In the genomic region with DNA sequence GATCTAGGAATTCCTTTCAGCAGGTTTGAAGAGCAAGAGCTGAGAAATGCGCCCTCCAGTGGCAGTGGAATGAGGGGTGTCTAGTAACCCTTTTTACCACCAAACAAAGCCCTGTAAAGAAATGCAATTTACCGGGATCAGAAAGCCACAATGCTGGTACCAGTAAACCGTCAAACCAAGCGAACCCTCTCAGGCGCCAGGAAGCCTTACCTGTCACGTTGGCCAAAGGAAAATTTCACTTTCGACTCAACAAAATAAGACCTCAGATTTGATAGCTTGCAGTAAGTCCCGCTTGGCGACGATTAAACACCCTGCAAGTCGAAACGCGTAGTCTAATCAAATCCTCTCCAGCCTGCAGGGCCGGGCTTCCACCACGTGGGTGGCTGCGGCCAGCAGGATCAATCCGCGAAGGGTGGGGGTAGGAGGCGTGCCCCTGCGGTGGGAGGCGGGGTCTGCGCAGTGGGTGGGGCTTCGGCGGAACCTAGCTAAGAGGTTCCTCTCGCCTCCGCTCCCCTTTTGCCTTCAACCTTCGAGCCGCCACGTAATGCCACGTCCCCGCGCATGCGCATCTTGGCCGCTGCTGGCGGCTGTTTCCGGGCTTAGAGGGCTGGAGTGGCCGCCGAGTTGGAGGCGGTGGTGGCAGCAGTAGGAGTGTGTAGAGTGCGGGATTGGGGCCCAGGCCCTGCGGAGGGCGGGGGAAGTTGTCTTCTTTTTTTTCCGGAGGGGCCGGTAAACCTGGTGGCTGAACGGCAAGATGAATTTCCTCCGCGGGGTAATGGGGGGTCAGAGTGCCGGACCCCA, we compare ENCODE assay signal across 8 cellular contexts. TPM values are rescaled to one million over a fixed set of nuclear protein-coding genes. Genes with fewer than 3 reads are reported as not detected.
A peak's percentile ranks its signal among the peaks of the same experiment; 100 is the strongest.
DNase-seq lines count a peak whose midpoint lies in the region; TF ChIP-seq lines count a peak whose summit lies in the region.

A gene with protein sequence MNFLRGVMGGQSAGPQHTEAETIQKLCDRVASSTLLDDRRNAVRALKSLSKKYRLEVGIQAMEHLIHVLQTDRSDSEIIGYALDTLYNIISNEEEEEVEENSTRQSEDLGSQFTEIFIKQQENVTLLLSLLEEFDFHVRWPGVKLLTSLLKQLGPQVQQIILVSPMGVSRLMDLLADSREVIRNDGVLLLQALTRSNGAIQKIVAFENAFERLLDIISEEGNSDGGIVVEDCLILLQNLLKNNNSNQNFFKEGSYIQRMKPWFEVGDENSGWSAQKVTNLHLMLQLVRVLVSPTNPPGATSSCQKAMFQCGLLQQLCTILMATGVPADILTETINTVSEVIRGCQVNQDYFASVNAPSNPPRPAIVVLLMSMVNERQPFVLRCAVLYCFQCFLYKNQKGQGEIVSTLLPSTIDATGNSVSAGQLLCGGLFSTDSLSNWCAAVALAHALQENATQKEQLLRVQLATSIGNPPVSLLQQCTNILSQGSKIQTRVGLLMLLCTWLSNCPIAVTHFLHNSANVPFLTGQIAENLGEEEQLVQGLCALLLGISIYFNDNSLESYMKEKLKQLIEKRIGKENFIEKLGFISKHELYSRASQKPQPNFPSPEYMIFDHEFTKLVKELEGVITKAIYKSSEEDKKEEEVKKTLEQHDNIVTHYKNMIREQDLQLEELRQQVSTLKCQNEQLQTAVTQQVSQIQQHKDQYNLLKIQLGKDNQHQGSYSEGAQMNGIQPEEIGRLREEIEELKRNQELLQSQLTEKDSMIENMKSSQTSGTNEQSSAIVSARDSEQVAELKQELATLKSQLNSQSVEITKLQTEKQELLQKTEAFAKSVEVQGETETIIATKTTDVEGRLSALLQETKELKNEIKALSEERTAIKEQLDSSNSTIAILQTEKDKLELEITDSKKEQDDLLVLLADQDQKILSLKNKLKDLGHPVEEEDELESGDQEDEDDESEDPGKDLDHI (plus strand): TSS at position 512 of the 801 bp plus-strand sequence. CDS start 243 bp downstream, at position 755.

- TF ChIP-seq CTCF in MM.1S (IDR thresholded peaks at IDR 0.05; ENCODE audit: low read length) (peak; percentile 88), neural cell (IDR thresholded peaks at IDR 0.05; ENCODE audit: poor library complexity, severe bottlenecking) (peak; percentile 98), stomach (IDR thresholded peaks at IDR 0.05) (peak in 5 of 7 experiments; percentile 46 to 79 (median 63))

- H3K79me2 ChIP-seq in MM.1S (ENCODE audit: low read length) (peaks cover 69% of the 10 kb centered on the region), neural cell (replicated peaks; ENCODE audit: insufficient read depth, low read length) (peaks cover 55% of the 10 kb centered on the region)

- no peaks in the 10 kb centered on the region for H3K36me3 ChIP-seq in MM.1S (replicated peaks; ENCODE audit: insufficient read depth, low read length)
- no peaks in the 10 kb centered on the region for H3K36me3 ChIP-seq in neural cell (ENCODE audit: insufficient read depth, low read length)
- H3K36me3 ChIP-seq in stomach, result no peaks in the 10 kb centered on the region

- H4K20me1 ChIP-seq in MM.1S (ENCODE audit: insufficient read depth, low read length), result no peaks in the 10 kb centered on the region
- H4K20me1 ChIP-seq in neural cell (ENCODE audit: insufficient read depth), result no peaks in the 10 kb centered on the region

- no peaks in the 10 kb centered on the region for H3K9me3 ChIP-seq in MM.1S (replicated peaks; ENCODE audit: insufficient read depth, low read length)
- no peaks in the 10 kb centered on the region for H3K9me3 ChIP-seq in neural cell (ENCODE audit: low read length)
- H3K9me3 ChIP-seq in stomach, result no peaks in the 10 kb centered on the region

- H2AFZ ChIP-seq in MM.1S (ENCODE audit: low read length) (peak within 1 kb of the TSS; percentile 69), neural cell (ENCODE audit: low read depth, low read length) (peak within 1 kb of the TSS; percentile 97)

- H3K27me3 ChIP-seq in MM.1S (replicated peaks; ENCODE audit: insufficient read depth, low read length) (no peaks in the 10 kb centered on the region), neural cell (ENCODE audit: insufficient read depth, low read depth, low read length) (no peaks in the 10 kb centered on the region), stomach (no peaks in the 10 kb centered on the region)

- peak within 1 kb of the TSS; percentile 88 for H3K9ac ChIP-seq in MM.1S (ENCODE audit: low read length)
- peak within 1 kb of the TSS; percentile 89 for H3K9ac ChIP-seq in neural cell (ENCODE audit: low read length)

- peaks cover 21% of the 10 kb centered on the region for H3K4me1 ChIP-seq in MM.1S (ENCODE audit: low read length)
- H3K4me1 ChIP-seq in stomach, result peaks cover 17 to 55% (median 43%) of the 10 kb centered on the region in 4 donors

- peak within 1 kb of the TSS; percentile 81 for H3K4me2 ChIP-seq in MM.1S (ENCODE audit: low read depth, low read length)
- H3K4me2 ChIP-seq in neural cell (ENCODE audit: low read length), result peak within 1 kb of the TSS; percentile 89

- TF ChIP-seq RAD21 in neural cell (conservative IDR thresholded peaks at IDR 0.05), result peak; percentile 82

- TF ChIP-seq EP300 in neural cell (conservative IDR thresholded peaks at IDR 0.05; ENCODE audit: poor library complexity, severe bottlenecking), result peak; percentile 74
- TF ChIP-seq EP300 in stomach (IDR thresholded peaks at IDR 0.05), result no peak

- H3K4me3 ChIP-seq in MM.1S (ENCODE audit: low read length) (peak within 1 kb of the TSS; percentile 82), neural cell (ENCODE audit: low read length) (peak within 1 kb of the TSS; percentile 100), stomach (peak within 1 kb of the TSS; percentile 75 to 96 (median 90))

- 0 to 1% (median 0%) methylated on average over 40 to 48 of the region's 48 CpGs for WGBS in stomach, 5 donors

- H3K27ac ChIP-seq in MM.1S (ENCODE audit: low read length) (peak within 1 kb of the TSS; percentile 90), neural cell (ENCODE audit: low read length) (peak within 1 kb of the TSS; percentile 93), stomach (peak within 1 kb of the TSS; percentile 93 to 99 (median 99))

- H3F3A ChIP-seq in MM.1S (ENCODE audit: insufficient read depth, low read length), result peaks cover 14% of the 10 kb centered on the region
- no peaks in the 10 kb centered on the region for H3F3A ChIP-seq in neural cell (ENCODE audit: insufficient read depth, low read length, poor library complexity, severe bottlenecking)

- intact Hi-C loops in stomach (cut with DNase I; ENCODE audit: low total_unique reads), result loop anchor here (10.0 kb wide), 1 partner anchor 49 kb away; a partner anchor contains a TSS

- DNase-seq in GM03348 (ENCODE audit: low spot score), result peak; percentile 98
- DNase-seq in HCEC 1CT, result peak; percentile 93
- peak; percentile 99 for DNase-seq in MM.1S
- DNase-seq in SIG-M5 (lab: John Stamatoyannopoulos, UW), result peak; percentile 90
- DNase-seq in activated gamma-delta T cell (lab: John Stamatoyannopoulos, UW), result peak; percentile 99
- peak; percentile 99 for DNase-seq in fibroblast of the conjunctiva (ENCODE audit: low read depth)
- peak; percentile 99 for DNase-seq in stomach

- H3K9me2 ChIP-seq in MM.1S (replicated peaks; ENCODE audit: insufficient read depth, low read length) (no peaks in the 10 kb centered on the region), neural cell (ENCODE audit: insufficient read depth, low read length) (no peaks in the 10 kb centered on the region)

- peak in 2 of 4 donors; percentile 92 to 96 for TF ChIP-seq POLR2A in stomach (IDR thresholded peaks at IDR 0.05)

TF ChIP-seq in neural cell, 6 proteins besides CTCF, POLR2A, EP300 and RAD21:
- peak; percentile 87 for TF ChIP-seq MXI1 (conservative IDR thresholded peaks at IDR 0.05; ENCODE audit: poor library complexity, severe bottlenecking)
- TF ChIP-seq TAF1 (IDR thresholded peaks at IDR 0.05; ENCODE audit: low read depth), result peak; percentile 85
- peak; percentile 91 for TF ChIP-seq POLR2AphosphoS5 (IDR thresholded peaks at IDR 0.05)
- TF ChIP-seq, protein P1, sequence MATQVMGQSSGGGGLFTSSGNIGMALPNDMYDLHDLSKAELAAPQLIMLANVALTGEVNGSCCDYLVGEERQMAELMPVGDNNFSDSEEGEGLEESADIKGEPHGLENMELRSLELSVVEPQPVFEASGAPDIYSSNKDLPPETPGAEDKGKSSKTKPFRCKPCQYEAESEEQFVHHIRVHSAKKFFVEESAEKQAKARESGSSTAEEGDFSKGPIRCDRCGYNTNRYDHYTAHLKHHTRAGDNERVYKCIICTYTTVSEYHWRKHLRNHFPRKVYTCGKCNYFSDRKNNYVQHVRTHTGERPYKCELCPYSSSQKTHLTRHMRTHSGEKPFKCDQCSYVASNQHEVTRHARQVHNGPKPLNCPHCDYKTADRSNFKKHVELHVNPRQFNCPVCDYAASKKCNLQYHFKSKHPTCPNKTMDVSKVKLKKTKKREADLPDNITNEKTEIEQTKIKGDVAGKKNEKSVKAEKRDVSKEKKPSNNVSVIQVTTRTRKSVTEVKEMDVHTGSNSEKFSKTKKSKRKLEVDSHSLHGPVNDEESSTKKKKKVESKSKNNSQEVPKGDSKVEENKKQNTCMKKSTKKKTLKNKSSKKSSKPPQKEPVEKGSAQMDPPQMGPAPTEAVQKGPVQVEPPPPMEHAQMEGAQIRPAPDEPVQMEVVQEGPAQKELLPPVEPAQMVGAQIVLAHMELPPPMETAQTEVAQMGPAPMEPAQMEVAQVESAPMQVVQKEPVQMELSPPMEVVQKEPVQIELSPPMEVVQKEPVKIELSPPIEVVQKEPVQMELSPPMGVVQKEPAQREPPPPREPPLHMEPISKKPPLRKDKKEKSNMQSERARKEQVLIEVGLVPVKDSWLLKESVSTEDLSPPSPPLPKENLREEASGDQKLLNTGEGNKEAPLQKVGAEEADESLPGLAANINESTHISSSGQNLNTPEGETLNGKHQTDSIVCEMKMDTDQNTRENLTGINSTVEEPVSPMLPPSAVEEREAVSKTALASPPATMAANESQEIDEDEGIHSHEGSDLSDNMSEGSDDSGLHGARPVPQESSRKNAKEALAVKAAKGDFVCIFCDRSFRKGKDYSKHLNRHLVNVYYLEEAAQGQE (IDR thresholded peaks at IDR 0.05; ENCODE audit: borderline replicate concordance), result peak; percentile 75
- no peak for TF ChIP-seq EZH2 (IDR thresholded peaks at IDR 0.05; ENCODE audit: borderline replicate concordance, insufficient read depth, low read length, poor library complexity, severe bottlenecking)
- TF ChIP-seq SMC3 (conservative IDR thresholded peaks at IDR 0.05; ENCODE audit: poor library complexity), result peak; percentile 94

RNA-seq across cellular contexts. Expression of the gene that starts here (rescaled TPM):
- polyA plus RNA-seq in neural cell, result 37.6 and 40.0 TPM in 2 replicates
- 58.2 and 58.5 TPM in 2 replicates for polyA minus RNA-seq in neural cell
- total RNA-seq in stomach, result 100 to 1,000 TPM in 3 of 5 donors, 10 to 100 TPM in 2; 20.6 to 120 (median 104) TPM
- 10 to 100 TPM; 23.0 to 31.3 (median 23.6) TPM for polyA plus RNA-seq in stomach

Comparison
In these comparisons a context has a peak if more than half of its experiments do, and no peak if none do; other contexts are left out.
1. Peak in every context shown above with its lines: DNase-seq, H3K4me3 ChIP-seq and H3K27ac ChIP-seq.